ENCODE assay signal across 15 cellular contexts in genomic region chr2:85745619-85746018, GRCh38. TPM values are rescaled to one million over a fixed set of nuclear protein-coding genes. Genes with fewer than 3 reads are reported as not detected.
DNase-seq lines count a peak whose midpoint lies in the region; FAIRE-seq and TF ChIP-seq lines count a peak whose summit lies in the region.
"Had no signal": no experiment of that assay in that cellular context is flagged by ENCODE, and none has a peak within 500 bp of the region (broad histone marks: within the 10 kb centered on the region; RNA-seq: fewer than 3 reads in every experiment).

No MANE protein-coding gene starts in this region.

- TF ChIP-seq CTCF in osteoblast (IDR thresholded peaks at IDR 0.05; ENCODE audit: extremely low read depth, low read depth, low read length) (no peak), transverse colon (IDR thresholded peaks at IDR 0.05) (no peak), endothelial cell (IDR thresholded peaks at IDR 0.05; ENCODE audit: unreplicated experiment) (no peak)

- peak overlapping the region; percentile 82 for H3K4me2 ChIP-seq in osteoblast (ENCODE audit: insufficient read depth, low read length)

- peak overlapping the region; percentile 32 for H3K4me3 ChIP-seq in SJCRH30
- H3K4me3 ChIP-seq in esophagus (ENCODE audit: low read depth in 1 of 2, low read length in 2 of 2): no peak overlapping the region
- peak overlapping the region; percentile 24 for H3K4me3 ChIP-seq in osteoblast (ENCODE audit: insufficient read depth, low read length)
- H3K4me3 ChIP-seq in transverse colon: no peak overlapping the region

- H3K4me1 Mint-ChIP-seq in endothelial cell (ENCODE audit: unreplicated experiment): peaks cover 5% of the 10 kb centered on the region

- TF ChIP-seq POLR2A in transverse colon (IDR thresholded peaks at IDR 0.05): no peak

- in situ Hi-C loops in transverse colon (cut with MboI; ENCODE audit: low pct_ligation_motif_present in 1 of 4, low pct_unique_long_range_greater_than_20kb in 1 of 4, low sequenced_read_pairs in 3 of 4): no loop called here

- peak overlapping the region; percentile 63 for H2AFZ ChIP-seq in osteoblast (ENCODE audit: low read length)

- intact Hi-C loops in transverse colon (cut with DNase I; ENCODE audit: low total_unique reads): no loop called here

- no peaks in the 10 kb centered on the region for H3K9me3 Mint-ChIP-seq in endothelial cell (ENCODE audit: unreplicated experiment)
- H3K9me3 Mint-ChIP-seq: H9 had no signal

- H3K27me3 Mint-ChIP-seq in endothelial cell (ENCODE audit: unreplicated experiment): peaks cover 3% of the 10 kb centered on the region

- DNase-seq in SJCRH30 (no peak), osteoblast (ENCODE audit: insufficient read length, low spot score, missing footprints) (no peak), transverse colon (no peak), endothelial cell (ENCODE audit: low spot score) (no peak), anterior cingulate cortex (lab: John Stamatoyannopoulos, UW) (no peak), urothelium cell line (ENCODE audit: low spot score) (no peak)
- DNase-seq: activated CD8-positive, alpha-beta memory T cell treated with anti-CD3 and anti-CD28 coated beads for 24 hours; H9; NCI-H1930; occipital lobe; SHP77 treated with DMSO at 0.1 percent for 48 hours; stimulated activated CD8-positive, alpha-beta memory T cell treated with anti-CD3 and anti-CD28 coated beads, Interleukin-4, amount 100 ng/mL, for 48 hours had no signal

- no peaks in the 10 kb centered on the region for H3K79me2 ChIP-seq in osteoblast (ENCODE audit: insufficient read depth, low read length)

- H3K4me1 ChIP-seq in SJCRH30 (peaks cover 51% of the 10 kb centered on the region), esophagus (ENCODE audit: control insufficient read depth in 2 of 2, insufficient read depth in 2 of 2, low read length in 1 of 2) (peaks cover 9 to 28% of the 10 kb centered on the region in 2 donors), osteoblast (ENCODE audit: insufficient read depth, low read length) (peaks cover 56% of the 10 kb centered on the region), transverse colon (peaks cover 29 to 66% (median 43%) of the 10 kb centered on the region in 4 donors)

- no peak overlapping the region for H3K27ac Mint-ChIP-seq in endothelial cell (ENCODE audit: unreplicated experiment)
- H3K27ac Mint-ChIP-seq: H9 had no signal

- WGBS in esophagus, 2 donors: 64 to 67% methylated on average over 8 of the region's 8 CpGs
- WGBS in transverse colon (ENCODE audit: low coverage in 1 of 2), 2 donors: 51 to 65% methylated on average over 3 to 8 of the region's 8 CpGs

- H3K36me3 ChIP-seq in SJCRH30 (no peaks in the 10 kb centered on the region), esophagus (ENCODE audit: control insufficient read depth in 2 of 2, insufficient read depth in 2 of 2, low read length in 1 of 2) (no peaks in the 10 kb centered on the region), osteoblast (ENCODE audit: insufficient read depth, low read length) (no peaks in the 10 kb centered on the region), transverse colon (no peaks in the 10 kb centered on the region)

- no peak overlapping the region for H3K4me3 Mint-ChIP-seq in endothelial cell (ENCODE audit: unreplicated experiment)
- H3K4me3 Mint-ChIP-seq: H9 had no signal

- FAIRE-seq in urothelium cell line (lab: Jason Lieb, UNC): no peak

- H3K27me3 ChIP-seq in SJCRH30 (no peaks in the 10 kb centered on the region), esophagus (ENCODE audit: control insufficient read depth in 1 of 2, insufficient read depth in 2 of 2, low read length in 2 of 2) (no peaks in the 10 kb centered on the region), osteoblast (ENCODE audit: insufficient read depth, low read length) (no peaks in the 10 kb centered on the region), transverse colon (no peaks in the 10 kb centered on the region)

- no peak for TF ChIP-seq EP300 in transverse colon (IDR thresholded peaks at IDR 0.05; ENCODE audit: low read depth)

- H3K9me3 ChIP-seq in SJCRH30 (replicated peaks) (no peaks in the 10 kb centered on the region), esophagus (ENCODE audit: control insufficient read depth in 2 of 2, insufficient read depth in 1 of 2, low read depth in 1 of 2, low read length in 1 of 2) (no peaks in the 10 kb centered on the region), osteoblast (ENCODE audit: low read depth, low read length) (no peaks in the 10 kb centered on the region), transverse colon (no peaks in the 10 kb centered on the region)

- H3K27ac ChIP-seq in SJCRH30: peak overlapping the region; percentile 95
- H3K27ac ChIP-seq in esophagus (ENCODE audit: low read depth in 2 of 2, low read length in 1 of 2): peak overlapping the region; percentile 62 to 63
- peak overlapping the region; percentile 99 for H3K27ac ChIP-seq in osteoblast (ENCODE audit: low read depth, low read length)
- peak overlapping the region; percentile 46 to 88 (median 70) for H3K27ac ChIP-seq in transverse colon

- H4K20me1 ChIP-seq in osteoblast (ENCODE audit: insufficient read depth, low read length): no peaks in the 10 kb centered on the region

- H3K36me3 Mint-ChIP-seq in endothelial cell (ENCODE audit: low read depth, unreplicated experiment): no peaks in the 10 kb centered on the region

RNA-seq across cellular contexts. Expression of gene ATOH8, which starts 8.2 kb away (rescaled TPM):
- 98.9 and 107 TPM in 2 replicates for total RNA-seq in SJCRH30 (2014; rRNA removed; shearing (Covaris generic))
- 1 to 10 TPM; 3.0 to 5.9 TPM for polyA plus RNA-seq in esophagus
- 18.6 and 35.1 TPM in 2 replicates for total RNA-seq in osteoblast
- total RNA-seq in transverse colon: 10 to 100 TPM in 3 of 4 donors, 1 to 10 TPM in 1; 7.4 to 32.6 (median 14.4) TPM
- total RNA-seq in endothelial cell (ENCODE audit: unreplicated experiment): 1.8 TPM

RNA-seq across cellular contexts. Expression of gene GNLY, which starts 51.5 kb away (rescaled TPM):
- total RNA-seq in SJCRH30 (2014; rRNA removed; shearing (Covaris generic)): not detected in 2 replicates
- polyA plus RNA-seq in esophagus: 1 to 10 TPM; 1.2 to 1.7 TPM
- total RNA-seq in osteoblast (not detected in 2 replicates), transverse colon (10 to 100 TPM in 1 of 4 donors, 1 to 10 TPM in 1, not detected in 2; 5.2 to 11.7 TPM), endothelial cell (ENCODE audit: unreplicated experiment) (not detected)
- total RNA-seq: G401, H9, LHCN-M2, occipital lobe had no signal

Comparison
In these comparisons a context has a peak if more than half of its experiments do, and no peak if none do; other contexts are left out.
1. H3K4me3 ChIP-seq: peak in SJCRH30 (single experiment) and osteoblast (single experiment); none in esophagus (0 of 2) and transverse colon (0 of 4).
2. Peak in every context shown above with its lines, with median percentiles within 50 percentile points of each other: H3K27ac ChIP-seq.